7 cellular contexts compared by ENCODE assay signal in the genomic region with DNA sequence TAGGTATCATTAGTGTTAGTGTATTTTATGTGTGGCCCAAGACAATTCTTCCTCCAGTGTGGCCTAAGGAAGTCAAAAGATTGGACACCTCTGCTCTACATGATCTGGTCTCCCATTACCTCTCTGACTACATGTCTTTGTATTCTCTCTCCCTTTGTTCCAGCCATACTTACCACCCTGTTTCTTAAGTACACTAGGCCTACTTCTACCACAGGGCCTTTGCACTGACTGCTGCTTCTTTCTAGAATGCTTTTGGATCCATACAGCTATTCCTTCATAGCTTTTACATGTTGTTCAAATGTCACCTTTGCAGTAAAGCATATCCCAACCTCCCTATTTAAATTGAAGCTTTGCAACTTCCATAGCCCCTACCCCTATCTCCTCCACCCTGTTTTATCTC.
"Had no signal": no experiment of that assay in that cellular context is flagged by ENCODE, and none has a peak within 500 bp of the region (broad histone marks: within the 10 kb centered on the region; RNA-seq: fewer than 3 reads in every experiment).

No MANE protein-coding gene starts in this region.

- H3K27ac Mint-ChIP-seq: IgD-negative memory B cell had no signal

- FAIRE-seq: HepG2, HTR-8/SVneo had no signal

- DNase-seq: IMR-90, KBM-7, KG1 had no signal

- H3K4me3 Mint-ChIP-seq: IgD-negative memory B cell had no signal

- H3K27ac ChIP-seq: HL-60 had no signal

- ATAC-seq: HepG2 had no signal

- H3K27me3 Mint-ChIP-seq: IgD-negative memory B cell had no signal
